In the genomic region with DNA sequence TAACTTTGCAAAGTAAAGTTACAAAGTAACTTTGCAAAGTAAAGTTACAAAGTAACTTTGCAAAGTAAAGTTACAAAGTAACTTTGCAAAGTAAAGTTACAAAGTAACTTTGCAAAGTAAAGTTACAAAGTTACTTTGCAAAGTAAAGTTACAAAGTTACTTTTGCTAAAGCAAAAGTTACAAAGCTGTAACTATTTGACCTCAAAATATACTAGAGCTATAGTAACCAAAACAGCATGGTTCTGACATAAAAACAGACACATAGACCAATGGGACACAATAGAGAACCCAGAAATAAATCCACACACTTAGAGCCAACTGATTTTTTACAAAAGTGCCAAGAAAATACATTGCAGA, we compare ENCODE assay signal across 1 cellular context.
A peak's percentile ranks its signal among the peaks of the same experiment; 100 is the strongest.
TF ChIP-seq lines count a peak whose summit lies in the region.
"Not testable (repeated sequence)": the region's sequence is repeated elsewhere in the genome, so short reads cannot be mapped to it uniquely, and the experiment has no call there.

No MANE protein-coding gene starts in this region.

TF ChIP-seq in HepG2, 621 proteins besides CTCF, POLR2A, EP300 and RAD21:
- TF ChIP-seq, protein P1, sequence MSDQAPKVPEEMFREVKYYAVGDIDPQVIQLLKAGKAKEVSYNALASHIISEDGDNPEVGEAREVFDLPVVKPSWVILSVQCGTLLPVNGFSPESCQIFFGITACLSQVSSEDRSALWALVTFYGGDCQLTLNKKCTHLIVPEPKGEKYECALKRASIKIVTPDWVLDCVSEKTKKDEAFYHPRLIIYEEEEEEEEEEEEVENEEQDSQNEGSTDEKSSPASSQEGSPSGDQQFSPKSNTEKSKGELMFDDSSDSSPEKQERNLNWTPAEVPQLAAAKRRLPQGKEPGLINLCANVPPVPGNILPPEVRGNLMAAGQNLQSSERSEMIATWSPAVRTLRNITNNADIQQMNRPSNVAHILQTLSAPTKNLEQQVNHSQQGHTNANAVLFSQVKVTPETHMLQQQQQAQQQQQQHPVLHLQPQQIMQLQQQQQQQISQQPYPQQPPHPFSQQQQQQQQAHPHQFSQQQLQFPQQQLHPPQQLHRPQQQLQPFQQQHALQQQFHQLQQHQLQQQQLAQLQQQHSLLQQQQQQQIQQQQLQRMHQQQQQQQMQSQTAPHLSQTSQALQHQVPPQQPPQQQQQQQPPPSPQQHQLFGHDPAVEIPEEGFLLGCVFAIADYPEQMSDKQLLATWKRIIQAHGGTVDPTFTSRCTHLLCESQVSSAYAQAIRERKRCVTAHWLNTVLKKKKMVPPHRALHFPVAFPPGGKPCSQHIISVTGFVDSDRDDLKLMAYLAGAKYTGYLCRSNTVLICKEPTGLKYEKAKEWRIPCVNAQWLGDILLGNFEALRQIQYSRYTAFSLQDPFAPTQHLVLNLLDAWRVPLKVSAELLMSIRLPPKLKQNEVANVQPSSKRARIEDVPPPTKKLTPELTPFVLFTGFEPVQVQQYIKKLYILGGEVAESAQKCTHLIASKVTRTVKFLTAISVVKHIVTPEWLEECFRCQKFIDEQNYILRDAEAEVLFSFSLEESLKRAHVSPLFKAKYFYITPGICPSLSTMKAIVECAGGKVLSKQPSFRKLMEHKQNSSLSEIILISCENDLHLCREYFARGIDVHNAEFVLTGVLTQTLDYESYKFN (CRISPR knock-in tag; conservative IDR thresholded peaks at IDR 0.05): 0 out of 2 replicates have a peak, but pooled peaks have one; percentile 35
- TF ChIP-seq, protein P2, sequence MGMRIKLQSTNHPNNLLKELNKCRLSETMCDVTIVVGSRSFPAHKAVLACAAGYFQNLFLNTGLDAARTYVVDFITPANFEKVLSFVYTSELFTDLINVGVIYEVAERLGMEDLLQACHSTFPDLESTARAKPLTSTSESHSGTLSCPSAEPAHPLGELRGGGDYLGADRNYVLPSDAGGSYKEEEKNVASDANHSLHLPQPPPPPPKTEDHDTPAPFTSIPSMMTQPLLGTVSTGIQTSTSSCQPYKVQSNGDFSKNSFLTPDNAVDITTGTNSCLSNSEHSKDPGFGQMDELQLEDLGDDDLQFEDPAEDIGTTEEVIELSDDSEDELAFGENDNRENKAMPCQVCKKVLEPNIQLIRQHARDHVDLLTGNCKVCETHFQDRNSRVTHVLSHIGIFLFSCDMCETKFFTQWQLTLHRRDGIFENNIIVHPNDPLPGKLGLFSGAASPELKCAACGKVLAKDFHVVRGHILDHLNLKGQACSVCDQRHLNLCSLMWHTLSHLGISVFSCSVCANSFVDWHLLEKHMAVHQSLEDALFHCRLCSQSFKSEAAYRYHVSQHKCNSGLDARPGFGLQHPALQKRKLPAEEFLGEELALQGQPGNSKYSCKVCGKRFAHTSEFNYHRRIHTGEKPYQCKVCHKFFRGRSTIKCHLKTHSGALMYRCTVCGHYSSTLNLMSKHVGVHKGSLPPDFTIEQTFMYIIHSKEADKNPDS (CRISPR knock-in tag; IDR thresholded peaks at IDR 0.05): peak; percentile 99
- TF ChIP-seq, protein P3, sequence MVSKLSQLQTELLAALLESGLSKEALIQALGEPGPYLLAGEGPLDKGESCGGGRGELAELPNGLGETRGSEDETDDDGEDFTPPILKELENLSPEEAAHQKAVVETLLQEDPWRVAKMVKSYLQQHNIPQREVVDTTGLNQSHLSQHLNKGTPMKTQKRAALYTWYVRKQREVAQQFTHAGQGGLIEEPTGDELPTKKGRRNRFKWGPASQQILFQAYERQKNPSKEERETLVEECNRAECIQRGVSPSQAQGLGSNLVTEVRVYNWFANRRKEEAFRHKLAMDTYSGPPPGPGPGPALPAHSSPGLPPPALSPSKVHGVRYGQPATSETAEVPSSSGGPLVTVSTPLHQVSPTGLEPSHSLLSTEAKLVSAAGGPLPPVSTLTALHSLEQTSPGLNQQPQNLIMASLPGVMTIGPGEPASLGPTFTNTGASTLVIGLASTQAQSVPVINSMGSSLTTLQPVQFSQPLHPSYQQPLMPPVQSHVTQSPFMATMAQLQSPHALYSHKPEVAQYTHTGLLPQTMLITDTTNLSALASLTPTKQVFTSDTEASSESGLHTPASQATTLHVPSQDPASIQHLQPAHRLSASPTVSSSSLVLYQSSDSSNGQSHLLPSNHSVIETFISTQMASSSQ (IDR thresholded peaks at IDR 0.05; ENCODE audit: low read depth): peak; percentile 27; the same call in 1 of the 2 replicates
- TF ChIP-seq, protein P3 (CRISPR knock-in tag; IDR thresholded peaks at IDR 0.05; ENCODE audit: borderline replicate concordance): not testable (repeated sequence)
